In genomic region chr4:119362413-119362812, GRCh38 we compare ENCODE assay signal across 2 cellular contexts. TPM values are rescaled to one million over a fixed set of nuclear protein-coding genes. Genes with fewer than 3 reads are reported as not detected.
"Had no signal": no experiment of that assay in that cellular context is flagged by ENCODE, and none has a peak within 500 bp of the region (broad histone marks: within the 10 kb centered on the region; RNA-seq: fewer than 3 reads in every experiment).

No MANE protein-coding gene starts in this region.

RNA-seq across cellular contexts. Expression of gene FABP2, which starts 40.5 kb away (rescaled TPM):
- total RNA-seq: G401, GM12878 had no signal
- polyA plus RNA-seq: GM12878 had no signal
